In genomic region chr1:167687919-167688519, GRCh38 we compare ENCODE assay signal across 8 cellular contexts. TPM values are rescaled to one million over a fixed set of nuclear protein-coding genes. Genes with fewer than 3 reads are reported as not detected.
A peak's percentile ranks its signal among the peaks of the same experiment; 100 is the strongest.
DNase-seq lines count a peak whose midpoint lies in the region; ATAC-seq lines count a peak whose summit lies in the region.

No MANE protein-coding gene starts in this region.

- peaks cover 12% of the 10 kb centered on the region for H3K4me1 Mint-ChIP-seq in central memory CD8-positive, alpha-beta T cell

- H3K36me3 Mint-ChIP-seq in central memory CD8-positive, alpha-beta T cell (ENCODE audit: insufficient read depth) = peaks cover 81% of the 10 kb centered on the region

- peak overlapping the region; percentile 19 for H3K27ac Mint-ChIP-seq in central memory CD8-positive, alpha-beta T cell (ENCODE audit: low read depth)

- no peaks in the 10 kb centered on the region for H3K9me3 Mint-ChIP-seq in central memory CD8-positive, alpha-beta T cell

- ATAC-seq in HG02870 (IDR thresholded peaks at IDR 0.05; ENCODE audit: unreplicated experiment) (peak; percentile 61), left lobe of liver (peak; percentile 92), GM21367 (IDR thresholded peaks at IDR 0.05; ENCODE audit: unreplicated experiment) (no peak)
- peak; percentile 62 for ATAC-seq in central memory CD8-positive, alpha-beta T cell (replicated peaks; ENCODE audit: extremely low read depth, poor library complexity, severe bottlenecking)

- peak; percentile 50 for DNase-seq in GDM1 (lab: John Stamatoyannopoulos, UW)
- DNase-seq in NCI-H345 treated with DMSO at 0.1 percent for 48 hours (lab: John Stamatoyannopoulos, UW; ENCODE audit: unreplicated experiment) = peak; percentile 43
- peak; percentile 75 for DNase-seq in activated CD4-positive, CD25-positive, alpha-beta regulatory T cell treated with anti-CD3 and anti-CD28 coated beads, Interleukin-2, amount 50 U/mL, for 72 hours
- peak; percentile 71 to 76 for DNase-seq in central memory CD8-positive, alpha-beta T cell (ENCODE audit: low spot score in 2 of 2)
- DNase-seq in left lobe of liver (ENCODE audit: low spot score) = peak; percentile 71
- peak; percentile 50 to 64 (median 57) for DNase-seq in stimulated activated CD4-positive, alpha-beta T cell treated with anti-CD3 and anti-CD28 coated beads, TNF-alpha, amount 100 ng/mL, for 1 hour (ENCODE audit: low read depth in 3 of 3, low spot score in 1 of 3)

- H3K4me3 Mint-ChIP-seq in central memory CD8-positive, alpha-beta T cell = no peak overlapping the region

- H3K27me3 Mint-ChIP-seq in central memory CD8-positive, alpha-beta T cell = no peaks in the 10 kb centered on the region

RNA-seq across cellular contexts. Expression of gene MPZL1, which starts 33.8 kb away (rescaled TPM):
- 17.8 TPM for total RNA-seq in left lobe of liver

RNA-seq across cellular contexts. Expression of gene RCSD1, which starts 58.0 kb away (rescaled TPM):
- total RNA-seq in left lobe of liver = 3.7 TPM
